ENCODE assay signal across 15 cellular contexts in genomic region chr19:46970815-46971214, GRCh38. TPM values are rescaled to one million over a fixed set of nuclear protein-coding genes. Genes with fewer than 3 reads are reported as not detected.
A peak's percentile ranks its signal among the peaks of the same experiment; 100 is the strongest.
DNase-seq lines count a peak whose midpoint lies in the region; ATAC-seq and TF ChIP-seq lines count a peak whose summit lies in the region.
"Had no signal": no experiment of that assay in that cellular context is flagged by ENCODE, and none has a peak within 500 bp of the region (broad histone marks: within the 10 kb centered on the region; RNA-seq: fewer than 3 reads in every experiment).

No MANE protein-coding gene starts in this region.

- no peak overlapping the region for H3K4me3 Mint-ChIP-seq in WTC11
- H3K4me3 Mint-ChIP-seq: activated CD4-positive, alpha-beta T cell treated with anti-CD3 and anti-CD28 coated beads, Interleukin-2, amount 10 ng/mL, durations not matched to agents 7 days and 5 days; nephron progenitor cell; T-cell had no signal

- no peaks in the 10 kb centered on the region for H3K27me3 ChIP-seq in HCT116 (ENCODE audit: insufficient read depth, low read length)
- H3K27me3 ChIP-seq in heart left ventricle: no peaks in the 10 kb centered on the region

- CTCF ChIA-PET in HCT116 (lab: Charles Lee): no interaction called here
- CTCF ChIA-PET in WTC11 (lab: Charles Lee): interaction anchor here (0.6 kb wide), 1 partner anchor 29 kb away, joined by 3 read pairs; no protein-coding TSS in a partner anchor

- no peaks in the 10 kb centered on the region for H3K36me3 Mint-ChIP-seq in WTC11

- H3K79me2 ChIP-seq in HCT116 (ENCODE audit: insufficient read depth, low read length): peaks cover 24% of the 10 kb centered on the region

- no peak overlapping the region for H2AFZ ChIP-seq in HCT116 (ENCODE audit: low read depth, low read length, poor library complexity, severe bottlenecking)

- intact Hi-C loops in HCT116 (cut with micrococcal nuclease): no loop called here
- intact Hi-C loops in heart left ventricle (cut with DNase I): loop anchor here in 1 of 10 donors (10.0 kb wide), 1 partner anchor 46 kb away; no protein-coding TSS in a partner anchor

- POLR2A ChIA-PET in HCT116 (lab: Charles Lee): no interaction called here
- POLR2A ChIA-PET in WTC11 (lab: Charles Lee): no interaction called here

- H3K4me1 ChIP-seq in HCT116 (ENCODE audit: control insufficient read depth in 1 of 2, insufficient read depth in 2 of 2, low read length in 2 of 2) (peaks cover 17 to 64% of the 10 kb centered on the region in 2 experiments), heart left ventricle (peaks cover 4 to 81% (median 55%) of the 10 kb centered on the region in 12 donors)

- H3K36me3 ChIP-seq in HCT116 (ENCODE audit: control insufficient read depth in 1 of 2, insufficient read depth in 2 of 2, low read length in 2 of 2) (no peaks in the 10 kb centered on the region), heart left ventricle (peaks cover 0 to 7% (median 0%) of the 10 kb centered on the region in 9 donors)

- no peaks in the 10 kb centered on the region for H3K9me3 ChIP-seq in HCT116 (ENCODE audit: control insufficient read depth in 1 of 2, insufficient read depth in 1 of 2, low read depth in 1 of 2, low read length in 2 of 2)
- no peaks in the 10 kb centered on the region for H3K9me3 ChIP-seq in heart left ventricle

- H3K4me3 ChIP-seq in HCT116 (replicated peaks in 1 of 2; ENCODE audit: low read depth in 1 of 2, low read length in 2 of 2) (no peak overlapping the region), heart left ventricle (no peak overlapping the region)

- peaks cover 14% of the 10 kb centered on the region for H3K4me1 Mint-ChIP-seq in WTC11

- no peak overlapping the region for H3K27ac Mint-ChIP-seq in WTC11
- H3K27ac Mint-ChIP-seq: activated CD4-positive, alpha-beta T cell treated with anti-CD3 and anti-CD28 coated beads, Interleukin-2, amount 10 ng/mL, durations not matched to agents 7 days and 5 days; activated T-helper 2 cell treated with anti-CD3 and anti-CD28 coated beads, Interferon-gamma antibody, Interleukin-2, Interleukin-4, amounts not matched to agents 10 μg/mL and 5 μg/mL and 100 μg/mL, durations not matched to agents 14 hours and 24 hours and 36 hours; T-cell had no signal

- 41 to 48% (median 46%) methylated on average over 9 of the region's 9 CpGs for WGBS in heart left ventricle, 4 donors

- H3K9me3 Mint-ChIP-seq in WTC11: no peaks in the 10 kb centered on the region
- H3K9me3 Mint-ChIP-seq: activated CD4-positive, alpha-beta T cell treated with anti-CD3 and anti-CD28 coated beads, Interleukin-2, amount 10 ng/mL, durations not matched to agents 7 days and 5 days; activated T-helper 2 cell treated with anti-CD3 and anti-CD28 coated beads, Interferon-gamma antibody, Interleukin-2, Interleukin-4, amounts not matched to agents 10 μg/mL and 5 μg/mL and 100 μg/mL, durations not matched to agents 14 hours and 24 hours and 36 hours; nephron progenitor cell; T-cell had no signal

- no peak for TF ChIP-seq RAD21 in HCT116 (IDR thresholded peaks at IDR 0.05; ENCODE audit: low read depth)

- no TSS peak for BruUV-seq in HCT116 (replicated peaks; lab: Mats Ljungman, UMichigan)

- H4K20me1 ChIP-seq in HCT116 (ENCODE audit: insufficient read depth): no peaks in the 10 kb centered on the region

- H3K27ac ChIP-seq in HCT116 (ENCODE audit: low read depth, low read length): peak overlapping the region; percentile 28; the same call in 1 of the 2 replicates
- peak overlapping the region; percentile 58 to 94 (median 82) for H3K27ac ChIP-seq in heart left ventricle

- TF ChIP-seq CTCF in HCT116 (IDR thresholded peaks at IDR 0.05 in 2 of 3, conservative IDR thresholded peaks at IDR 0.05 in 1 of 3; ENCODE audit: borderline replicate concordance in 1 of 3, insufficient read depth in 1 of 3, low read depth in 2 of 3, low read length in 2 of 3) (no peak), heart left ventricle (IDR thresholded peaks at IDR 0.05) (no peak), WTC11 (IDR thresholded peaks at IDR 0.05) (no peak)

- H3K4me2 ChIP-seq in HCT116 (ENCODE audit: low read length): peak overlapping the region; percentile 71

- TF ChIP-seq POLR2A in HCT116 (IDR thresholded peaks at IDR 0.05; ENCODE audit: borderline replicate concordance, extremely low read depth, insufficient read depth, insufficient read length): no peak
- peak in 1 of 2 donors; percentile 39 for TF ChIP-seq POLR2A in heart left ventricle (IDR thresholded peaks at IDR 0.05)

- DNase-seq in A172 (ENCODE audit: low spot score): peak; percentile 38
- peak; percentile 48 for DNase-seq in HCT116 (ENCODE audit: low read depth, low spot score)
- DNase-seq in heart left ventricle: peak in 4 of 5 donors; percentile 74 to 86 (median 82)
- no peak for DNase-seq in NCI-H2227 (lab: John Stamatoyannopoulos, UW; ENCODE audit: unreplicated experiment)
- no peak for DNase-seq in medulla oblongata (ENCODE audit: extremely low spot score)
- DNase-seq in WTC11 (ENCODE audit: low spot score): no peak
- DNase-seq: activated CD4-positive, alpha-beta T cell treated with anti-CD3 and anti-CD28 coated beads, Interleukin-2, amount 10 ng/mL, durations not matched to agents 7 days and 5 days; foreskin melanocyte; NCI-H187; nephron progenitor cell; T-cell; trophoblast cell had no signal

- peak overlapping the region; percentile 44 for H3K9ac ChIP-seq in HCT116 (ENCODE audit: low read length)

- ATAC-seq in HCT116 (peak; percentile 73), SK-N-SH treated with all-trans-retinoic acid at 6 μM for 48 hours (peak; percentile 42), heart left ventricle (peak; percentile 78 to 84 (median 80)), HG02759 (IDR thresholded peaks at IDR 0.05; ENCODE audit: unreplicated experiment) (no peak), WTC11 (no peak)
- ATAC-seq: T-cell had no signal

- no peaks in the 10 kb centered on the region for H3K9me2 ChIP-seq in HCT116 (ENCODE audit: insufficient read depth)

- H3K27me3 Mint-ChIP-seq in WTC11 (ENCODE audit: low read depth): no peaks in the 10 kb centered on the region
- H3K27me3 Mint-ChIP-seq: activated CD4-positive, alpha-beta T cell treated with anti-CD3 and anti-CD28 coated beads, Interleukin-2, amount 10 ng/mL, durations not matched to agents 7 days and 5 days; T-cell had no signal

- RAD21 ChIA-PET in HCT116 (lab: Charles Lee; ENCODE audit: low non-redundant PET in 1 of 2, low total read pairs in 2 of 2, uncharacterized antibody in 2 of 2, unreplicated experiment in 2 of 2): no interaction called here

TF ChIP-seq in HCT116, 20 proteins besides CTCF, POLR2A, EP300 and RAD21:
- TF ChIP-seq ELF1 (IDR thresholded peaks at IDR 0.05; ENCODE audit: borderline replicate concordance, low read depth) (no peak), MAX (IDR thresholded peaks at IDR 0.05) (peak; percentile 15; the same call in 1 of the 2 replicates), SP1 (IDR thresholded peaks at IDR 0.05; ENCODE audit: low read depth) (peak; percentile 45; the same call in 1 of the 2 replicates)
TF ChIP-seq in HCT116: peak in this region for 2.

TF ChIP-seq in SK-N-SH treated with all-trans-retinoic acid at 6 μM for 48 hours, 23 proteins besides CTCF, POLR2A, EP300 and RAD21 (continues in another document):
- TF ChIP-seq RARB (CRISPR knock-in tag; IDR thresholded peaks at IDR 0.05) (no peak), ZFP3 (CRISPR knock-in tag; IDR thresholded peaks at IDR 0.05) (no peak), POU6F1 (CRISPR knock-in tag; IDR thresholded peaks at IDR 0.05; ENCODE audit: borderline replicate concordance, low read depth) (no peak), ZFP30 (CRISPR knock-in tag; IDR thresholded peaks at IDR 0.05) (no peak), ARNTL (CRISPR knock-in tag; IDR thresholded peaks at IDR 0.05; ENCODE audit: borderline replicate concordance, low read depth) (no peak), ESRRG (CRISPR knock-in tag; IDR thresholded peaks at IDR 0.05) (no peak), ZNF565 (CRISPR knock-in tag; conservative IDR thresholded peaks at IDR 0.05; ENCODE audit: low read depth) (no peak)

TF ChIP-seq in WTC11, 78 proteins besides CTCF, POLR2A, EP300 and RAD21 (continues in another document):
- TF ChIP-seq CREM (CRISPR knock-in tag; IDR thresholded peaks at IDR 0.05) (no peak), TP53 (CRISPR knock-in tag; IDR thresholded peaks at IDR 0.05) (no peak), ZNF423 (CRISPR knock-in tag; IDR thresholded peaks at IDR 0.05) (no peak), STAT6 (CRISPR knock-in tag; conservative IDR thresholded peaks at IDR 0.05; ENCODE audit: low read depth) (no peak), JAZF1 (CRISPR knock-in tag; IDR thresholded peaks at IDR 0.05) (no peak)

RNA-seq across cellular contexts. Expression of gene NPAS1, which starts 48.8 kb away (rescaled TPM):
- 0.22 TPM in 1 of 2 replicates, not detected in the other for total RNA-seq in A172 (2014; rRNA removed; shearing (Covaris generic))
- total RNA-seq in HCT116 (2021; ENCODE audit: unreplicated experiment): 4.6 TPM
- polyA plus RNA-seq in HCT116 (2012): 2.6 and 2.9 TPM in 2 replicates
- total RNA-seq in heart left ventricle: 1 to 10 TPM in 2 of 9 donors, under 1 TPM in 6, not detected in 1; 0.16 to 1.3 (median 0.53) TPM
- polyA plus RNA-seq in heart left ventricle: 1 to 10 TPM; 1.2 to 1.3 TPM
- total RNA-seq in WTC11 (2021): 6.8 to 11.1 TPM (median 10.3 TPM) in 3 replicates
- total RNA-seq: activated CD4-positive, alpha-beta T cell treated with anti-CD3 and anti-CD28 coated beads, Interleukin-2, amount 10 ng/mL, durations not matched to agents 7 days and 5 days; activated T-helper 2 cell treated with anti-CD3 and anti-CD28 coated beads, Interferon-gamma antibody, Interleukin-2, Interleukin-4, amounts not matched to agents 10 μg/mL and 5 μg/mL and 100 μg/mL, durations not matched to agents 14 hours and 24 hours and 36 hours had no signal

Comparison
In these comparisons a context has a peak if more than half of its experiments do, and no peak if none do; other contexts are left out.
1. DNase-seq: peak in A172 (single experiment), HCT116 (single experiment) and heart left ventricle (4 of 5); none in NCI-H2227 (single experiment), medulla oblongata (single experiment) and WTC11 (single experiment).
2. ATAC-seq: peak in HCT116 (single experiment), SK-N-SH treated with all-trans-retinoic acid at 6 μM for 48 hours (single experiment) and heart left ventricle (4 of 4); none in HG02759 (single experiment) and WTC11 (single experiment).